In the genomic region with DNA sequence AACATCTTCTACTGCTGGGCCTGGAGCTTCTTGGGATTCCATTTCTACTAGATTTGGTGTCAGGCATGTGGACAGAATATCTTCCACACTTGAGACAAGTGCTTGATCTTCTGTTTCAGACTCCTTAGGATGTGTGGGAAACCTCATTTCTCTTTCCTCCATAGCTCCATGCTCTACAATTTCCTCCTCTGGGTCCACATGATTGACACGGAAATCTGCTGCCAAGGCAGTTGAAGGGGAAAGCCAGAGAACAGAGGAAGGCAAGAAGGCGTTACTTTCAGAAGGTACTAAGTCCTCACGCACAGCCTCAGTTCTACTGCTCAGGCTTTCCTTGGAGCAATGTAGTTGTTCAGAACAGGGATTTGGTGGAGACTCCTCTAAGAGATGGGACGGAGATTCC, we compare ENCODE assay signal across 17 cellular contexts. TPM values are rescaled to one million over a fixed set of nuclear protein-coding genes. Genes with fewer than 3 reads are reported as not detected.
A peak's percentile ranks its signal among the peaks of the same experiment; 100 is the strongest.
DNase-seq lines count a peak whose midpoint lies in the region; ATAC-seq, FAIRE-seq and TF ChIP-seq lines count a peak whose summit lies in the region.
"Had no signal": no experiment of that assay in that cellular context is flagged by ENCODE, and none has a peak within 500 bp of the region (broad histone marks: within the 10 kb centered on the region; RNA-seq: fewer than 3 reads in every experiment).

No MANE protein-coding gene starts in this region.

- POLR2A ChIA-PET in MCF 10A (lab: Yijun Ruan, JAX) = no interaction called here
- POLR2A ChIA-PET in OCI-LY7 (lab: Charles Lee) = interaction anchor here (0.9 to 1.0 kb wide), 2 partner anchors 20 to 26 kb away, joined by 3 to 7 read pairs; no protein-coding TSS in a partner anchor

- peaks cover 23% of the 10 kb centered on the region for H3K36me3 Mint-ChIP-seq in MCF 10A (ENCODE audit: insufficient read depth, unreplicated experiment)
- peaks cover 97% of the 10 kb centered on the region for H3K36me3 Mint-ChIP-seq in stimulated activated effector memory CD8-positive, alpha-beta T cell treated with anti-CD3 and anti-CD28 coated beads, Interleukin-12 subunit alpha, Interleukin-12 subunit beta, amount 100 ng/mL, for 72 hours

- DNase-seq in MCF 10A (ENCODE audit: unreplicated experiment) (no peak), breast epithelium (ENCODE audit: low spot score in 2 of 2) (no peak), OCI-LY7 (ENCODE audit: low spot score) (no peak), RCC 7860 (ENCODE audit: low spot score) (no peak)
- DNase-seq in stimulated activated effector memory CD8-positive, alpha-beta T cell treated with anti-CD3 and anti-CD28 coated beads, Interleukin-12 subunit alpha, Interleukin-12 subunit beta, amount 100 ng/mL, for 72 hours (ENCODE audit: low spot score in 2 of 2) = no peak
- DNase-seq: BE2C, EL, GF-D8, H7, NCI-H1092, NCI-H1436, NCI-H2029, NCI-H2227 treated with DMSO at 0.1 percent for 48 hours, NCI-H510A treated with DMSO at 0.1 percent for 48 hours, NCI-H748 treated with DMSO at 0.1 percent for 48 hours had no signal

- ATAC-seq in stimulated activated effector memory CD8-positive, alpha-beta T cell treated with anti-CD3 and anti-CD28 coated beads, Interleukin-12 subunit alpha, Interleukin-12 subunit beta, amount 100 ng/mL, for 72 hours = no peak
- ATAC-seq: A549, SK-N-SH treated with all-trans-retinoic acid at 6 μM for 48 hours had no signal

- H3K4me1 ChIP-seq in breast epithelium (no peaks in the 10 kb centered on the region), OCI-LY7 (ENCODE audit: insufficient read depth, low read length, poor library complexity, severe bottlenecking) (peaks cover 2% of the 10 kb centered on the region)
- H3K4me1 ChIP-seq: BE2C had no signal

- peaks cover under 1% of the 10 kb centered on the region for H3K4me1 Mint-ChIP-seq in MCF 10A (ENCODE audit: insufficient read depth, unreplicated experiment)
- H3K4me1 Mint-ChIP-seq in stimulated activated effector memory CD8-positive, alpha-beta T cell treated with anti-CD3 and anti-CD28 coated beads, Interleukin-12 subunit alpha, Interleukin-12 subunit beta, amount 100 ng/mL, for 72 hours = peaks cover under 1% of the 10 kb centered on the region

- no peaks in the 10 kb centered on the region for H3K27me3 Mint-ChIP-seq in MCF 10A (ENCODE audit: insufficient read depth, unreplicated experiment)

- no peaks in the 10 kb centered on the region for H3K9me3 ChIP-seq in breast epithelium
- H3K9me3 ChIP-seq in OCI-LY7 (ENCODE audit: low read length) = no peaks in the 10 kb centered on the region
- H3K9me3 ChIP-seq: A549, BE2C had no signal

- H3K27me3 ChIP-seq in breast epithelium = no peaks in the 10 kb centered on the region
- H3K27me3 ChIP-seq: BE2C had no signal

- peaks cover 33% of the 10 kb centered on the region for H3K79me2 ChIP-seq in OCI-LY7 (ENCODE audit: insufficient read depth, low read depth, low read length)

- H3K9me3 Mint-ChIP-seq in MCF 10A (ENCODE audit: unreplicated experiment) = no peaks in the 10 kb centered on the region
- no peaks in the 10 kb centered on the region for H3K9me3 Mint-ChIP-seq in stimulated activated effector memory CD8-positive, alpha-beta T cell treated with anti-CD3 and anti-CD28 coated beads, Interleukin-12 subunit alpha, Interleukin-12 subunit beta, amount 100 ng/mL, for 72 hours

- no peak overlapping the region for H3K4me2 ChIP-seq in OCI-LY7 (ENCODE audit: low read length)
- H3K4me2 ChIP-seq: A549 had no signal

- no peak overlapping the region for H2AFZ ChIP-seq in OCI-LY7 (ENCODE audit: low read length)

- CTCF ChIA-PET in MCF 10A (lab: Yijun Ruan, JAX) (no interaction called here), OCI-LY7 (lab: Charles Lee; ENCODE audit: unreplicated experiment) (no interaction called here)

- 0 out of 2 replicates have a peak, but pooled peaks cover 4% of the 10 kb centered on the region for H4K20me1 ChIP-seq in OCI-LY7 (ENCODE audit: insufficient read depth, low read length)

- H3K27ac Mint-ChIP-seq in MCF 10A (ENCODE audit: low read depth, unreplicated experiment) = no peak overlapping the region
- H3K27ac Mint-ChIP-seq in stimulated activated effector memory CD8-positive, alpha-beta T cell treated with anti-CD3 and anti-CD28 coated beads, Interleukin-12 subunit alpha, Interleukin-12 subunit beta, amount 100 ng/mL, for 72 hours = peak overlapping the region; percentile 34

- BruUV-seq in MCF 10A (replicated peaks; lab: Mats Ljungman, UMichigan) = TSS peak; percentile 24
- BruUV-seq in OCI-LY7 (replicated peaks; lab: Mats Ljungman, UMichigan) = TSS peak; percentile 42

- TF ChIP-seq CTCF in MCF 10A (IDR thresholded peaks at IDR 0.05; ENCODE audit: unreplicated experiment) (no peak), breast epithelium (IDR thresholded peaks at IDR 0.05) (no peak), OCI-LY7 (conservative IDR thresholded peaks at IDR 0.05; ENCODE audit: low read length) (no peak)

- H3K36me3 ChIP-seq in breast epithelium = no peaks in the 10 kb centered on the region
- H3K36me3 ChIP-seq in OCI-LY7 (ENCODE audit: insufficient read depth, low read length) = peaks cover 90% of the 10 kb centered on the region

- H3K4me3 ChIP-seq in breast epithelium = no peak overlapping the region
- H3K4me3 ChIP-seq in OCI-LY7 (ENCODE audit: low read depth, low read length, poor library complexity, severe bottlenecking) = no peak overlapping the region
- H3K4me3 ChIP-seq: A549 had no signal

- no peak overlapping the region for H3K4me3 Mint-ChIP-seq in MCF 10A (ENCODE audit: unreplicated experiment)
- no peak overlapping the region for H3K4me3 Mint-ChIP-seq in stimulated activated effector memory CD8-positive, alpha-beta T cell treated with anti-CD3 and anti-CD28 coated beads, Interleukin-12 subunit alpha, Interleukin-12 subunit beta, amount 100 ng/mL, for 72 hours

- no peak for FAIRE-seq in RCC 7860 (lab: Jason Lieb, UNC)

- TF ChIP-seq POLR2A in breast epithelium (IDR thresholded peaks at IDR 0.05) = no peak

- no peak overlapping the region for H3K27ac ChIP-seq in breast epithelium
- H3K27ac ChIP-seq in OCI-LY7 (ENCODE audit: low read depth, low read length, poor library complexity, severe bottlenecking) = no peak overlapping the region
- H3K27ac ChIP-seq: A549 had no signal

- intact Hi-C loops in MCF 10A (cut with micrococcal nuclease) = no loop called here
- intact Hi-C loops in breast epithelium (cut with DNase I; ENCODE audit: low total_unique reads) = no loop called here
- intact Hi-C loops in OCI-LY7 (cut with micrococcal nuclease; ENCODE audit: unreplicated experiment) = no loop called here

- H3K9me2 ChIP-seq in OCI-LY7 (ENCODE audit: insufficient read depth, low read length) = no peaks in the 10 kb centered on the region

RNA-seq across cellular contexts. Expression of a gene that starts 6.6 kb away (rescaled TPM):
- 31.5 and 38.1 TPM in 2 replicates for total RNA-seq in MCF 10A (2022)
- total RNA-seq in breast epithelium = 1 to 10 TPM; 3.3 to 5.8 (median 4.1) TPM
- 161 and 163 TPM in 2 replicates for total RNA-seq in OCI-LY7 (2014; rRNA removed; shearing (Covaris generic))
- 152 and 156 TPM in 2 replicates for total RNA-seq in OCI-LY7 (2022)

RNA-seq across cellular contexts. Expression of a gene that starts 15.6 kb away (rescaled TPM):
- total RNA-seq in MCF 10A (2022) (2.4 and 6.0 TPM in 2 replicates), breast epithelium (100 to 1,000 TPM in 1 of 3 donors, 10 to 100 TPM in 2; 19.7 to 191 (median 40.7) TPM), OCI-LY7 (2022) (25.7 and 46.2 TPM in 2 replicates)
- 62.4 and 70.7 TPM in 2 replicates for total RNA-seq in OCI-LY7 (2014; rRNA removed; shearing (Covaris generic))

RNA-seq across cellular contexts. Expression of a gene that starts 20.9 kb away (rescaled TPM):
- total RNA-seq in MCF 10A (2022) (50.5 and 56.1 TPM in 2 replicates), breast epithelium (10 to 100 TPM; 35.4 to 63.5 (median 53.3) TPM), OCI-LY7 (2022) (34.0 and 34.5 TPM in 2 replicates)
- 13.9 and 23.7 TPM in 2 replicates for total RNA-seq in OCI-LY7 (2014; rRNA removed; shearing (Covaris generic))

RNA-seq across cellular contexts. Expression of a gene that starts 21.7 kb away (rescaled TPM):
- total RNA-seq in MCF 10A (2022) (19.9 and 24.1 TPM in 2 replicates), breast epithelium (10 to 100 TPM in 2 of 3 donors, 1 to 10 TPM in 1; 9.3 to 11.1 (median 11.0) TPM), OCI-LY7 (2022) (59.6 and 66.2 TPM in 2 replicates)
- total RNA-seq in OCI-LY7 (2014; rRNA removed; shearing (Covaris generic)) = 24.7 and 30.4 TPM in 2 replicates

RNA-seq across cellular contexts. Expression of a gene that starts 39.8 kb away (rescaled TPM):
- 12.5 and 13.7 TPM in 2 replicates for total RNA-seq in MCF 10A (2022)
- 10 to 100 TPM; 19.2 to 34.1 (median 32.9) TPM for total RNA-seq in breast epithelium
- total RNA-seq in OCI-LY7 (2014; rRNA removed; shearing (Covaris generic)) = 10.5 and 14.2 TPM in 2 replicates
- 8.4 and 14.9 TPM in 2 replicates for total RNA-seq in OCI-LY7 (2022)
